Comparison of ENCODE assay signal across 12 cellular contexts in genomic region chr16:85995591-85996461, GRCh38.
A peak's percentile ranks its signal among the peaks of the same experiment; 100 is the strongest.
DNase-seq lines count a peak whose midpoint lies in the region; ATAC-seq, FAIRE-seq and TF ChIP-seq lines count a peak whose summit lies in the region.
"Had no signal": no experiment of that assay in that cellular context is flagged by ENCODE, and none has a peak within 500 bp of the region (broad histone marks: within the 10 kb centered on the region; RNA-seq: fewer than 3 reads in every experiment).

No MANE protein-coding gene starts in this region.

- no peak overlapping the region for H2AFZ ChIP-seq in hepatocyte

- H3K36me3 ChIP-seq in breast epithelium (no peaks in the 10 kb centered on the region), hepatocyte (replicated peaks; ENCODE audit: insufficient read depth, low read depth) (no peaks in the 10 kb centered on the region), upper lobe of right lung (no peaks in the 10 kb centered on the region)
- H3K36me3 ChIP-seq: heart left ventricle had no signal

- no peak for FAIRE-seq in HTR-8/SVneo (lab: Jason Lieb, UNC)

- H3K4me1 ChIP-seq in breast epithelium (no peaks in the 10 kb centered on the region), hepatocyte (ENCODE audit: insufficient read depth) (no peaks in the 10 kb centered on the region), upper lobe of right lung (no peaks in the 10 kb centered on the region)

- no peak for DNase-seq in breast epithelium (ENCODE audit: low spot score in 2 of 2)
- DNase-seq in MCF 10A (ENCODE audit: unreplicated experiment): no peak
- DNase-seq in RPMI8226: peak; percentile 63
- peak; percentile 35 for DNase-seq in hepatocyte (ENCODE audit: low spot score)
- DNase-seq in upper lobe of right lung: no peak
- no peak for DNase-seq in HTR-8/SVneo (ENCODE audit: insufficient read length, low spot score)
- no peak for DNase-seq in NOMO-1 treated with dmso at 0.1 percent for 144 hours (lab: John Stamatoyannopoulos, UW; ENCODE audit: unreplicated experiment)
- DNase-seq: dorsolateral prefrontal cortex, HCEC 1CT, heart left ventricle, NCI-H2081 treated with DMSO at 0.1 percent for 48 hours had no signal

- H3K9me3 Mint-ChIP-seq in MCF 10A (ENCODE audit: unreplicated experiment): no peaks in the 10 kb centered on the region

- POLR2A ChIA-PET in MCF 10A (lab: Yijun Ruan, JAX): no interaction called here

- no TSS peak for BruUV-seq in MCF 10A (replicated peaks; lab: Mats Ljungman, UMichigan)

- H3K4me3 ChIP-seq in breast epithelium: peak overlapping the region in 2 of 3 donors; percentile 4 to 46
- H3K4me3 ChIP-seq in hepatocyte: no peak overlapping the region
- H3K4me3 ChIP-seq in upper lobe of right lung: peak overlapping the region; percentile 28

- no peak overlapping the region for H3K4me3 Mint-ChIP-seq in MCF 10A (ENCODE audit: unreplicated experiment)

- TF ChIP-seq POLR2A in breast epithelium (IDR thresholded peaks at IDR 0.05): no peak

- H3K4me1 Mint-ChIP-seq in MCF 10A (ENCODE audit: insufficient read depth, unreplicated experiment): peaks cover 6% of the 10 kb centered on the region

- peak overlapping the region; percentile 64 for H3K4me2 ChIP-seq in hepatocyte

- peaks cover 74% of the 10 kb centered on the region for H3K27me3 Mint-ChIP-seq in MCF 10A (ENCODE audit: insufficient read depth, unreplicated experiment)

- H3K27ac Mint-ChIP-seq in MCF 10A (ENCODE audit: low read depth, unreplicated experiment): no peak overlapping the region

- no peaks in the 10 kb centered on the region for H3K36me3 Mint-ChIP-seq in MCF 10A (ENCODE audit: insufficient read depth, unreplicated experiment)

- H3K27ac ChIP-seq in breast epithelium: no peak overlapping the region
- H3K27ac ChIP-seq in hepatocyte: peak overlapping the region; percentile 77
- H3K27ac ChIP-seq in upper lobe of right lung: no peak overlapping the region

- intact Hi-C loops in breast epithelium (cut with DNase I; ENCODE audit: low total_unique reads) (no loop called here), MCF 10A (cut with micrococcal nuclease) (no loop called here), upper lobe of right lung (cut with DNase I) (no loop called here)

- H3K27me3 ChIP-seq in breast epithelium (peaks cover 0 to 7% of the 10 kb centered on the region in 2 donors), hepatocyte (no peaks in the 10 kb centered on the region), upper lobe of right lung (peaks cover 8% of the 10 kb centered on the region)

- CTCF ChIA-PET in MCF 10A (lab: Yijun Ruan, JAX): interaction anchor here (0.6 to 1.6 kb wide), 3 partner anchors 9 to 175 kb away, joined by 3 to 7 read pairs (median 5); no protein-coding TSS in a partner anchor

- TF ChIP-seq CTCF in breast epithelium (IDR thresholded peaks at IDR 0.05) (no peak), MCF 10A (IDR thresholded peaks at IDR 0.05; ENCODE audit: unreplicated experiment) (no peak), hepatocyte (IDR thresholded peaks at IDR 0.05; ENCODE audit: poor library complexity) (no peak), upper lobe of right lung (IDR thresholded peaks at IDR 0.05) (no peak)

- no peaks in the 10 kb centered on the region for H4K20me1 ChIP-seq in hepatocyte (ENCODE audit: insufficient read depth, poor library complexity, severe bottlenecking)

- H3K9me3 ChIP-seq in breast epithelium: no peaks in the 10 kb centered on the region
- no peaks in the 10 kb centered on the region for H3K9me3 ChIP-seq in hepatocyte (ENCODE audit: low read depth)
- H3K9me3 ChIP-seq in upper lobe of right lung: no peaks in the 10 kb centered on the region
- H3K9me3 ChIP-seq: heart left ventricle had no signal

- no peak for ATAC-seq in upper lobe of right lung
- no peak for ATAC-seq in HG02623 (IDR thresholded peaks at IDR 0.05; ENCODE audit: unreplicated experiment)
- ATAC-seq: heart left ventricle had no signal

- no peaks in the 10 kb centered on the region for H3K79me2 ChIP-seq in hepatocyte

- H3K9me2 ChIP-seq in hepatocyte (replicated peaks; ENCODE audit: insufficient read depth): no peaks in the 10 kb centered on the region

- 63% methylated on average over 27 of the region's 27 CpGs for WGBS in hepatocyte (ENCODE audit: low lambda C conversion rate, missing lambda C conversion rate)

Comparison
In these comparisons a context has a peak if more than half of its experiments do, and no peak if none do; other contexts are left out.
1. DNase-seq: peak in RPMI8226 (single experiment) and hepatocyte (single experiment); none in breast epithelium (0 of 2), MCF 10A (single experiment), upper lobe of right lung (single experiment), HTR-8/SVneo (single experiment) and NOMO-1 treated with dmso at 0.1 percent for 144 hours (single experiment).